Comparison of ENCODE assay signal across 20 cellular contexts in genomic region chr2:63743976-63744331, GRCh38.
DNase-seq lines count a peak whose midpoint lies in the region; ATAC-seq, FAIRE-seq and TF ChIP-seq lines count a peak whose summit lies in the region.
"Had no signal": no experiment of that assay in that cellular context is flagged by ENCODE, and none has a peak within 500 bp of the region (broad histone marks: within the 10 kb centered on the region; RNA-seq: fewer than 3 reads in every experiment).

No MANE protein-coding gene starts in this region.

- H3K9me2 ChIP-seq in HCT116 (ENCODE audit: insufficient read depth) = no peaks in the 10 kb centered on the region

- no peak overlapping the region for H4K91ac ChIP-seq in mesenchymal stem cell (ENCODE audit: low read length)

- H2BK120ac ChIP-seq in mesenchymal stem cell (ENCODE audit: low read depth, low read length) = no peak overlapping the region

- H3K14ac ChIP-seq in mesenchymal stem cell (ENCODE audit: low read length in 2 of 2) = no peak overlapping the region

- no peaks in the 10 kb centered on the region for H3K27me3 ChIP-seq in HCT116 (ENCODE audit: insufficient read depth, low read length)
- H3K27me3 ChIP-seq in mesenchymal stem cell (ENCODE audit: control insufficient read depth in 1 of 2, insufficient read depth in 1 of 2, low read length in 2 of 2) = no peaks in the 10 kb centered on the region
- H3K27me3 ChIP-seq: brain microvascular endothelial cell, tibial artery had no signal

- H3K4me2 ChIP-seq in HCT116 (ENCODE audit: low read length) (no peak overlapping the region), mesenchymal stem cell (ENCODE audit: low read length, poor library complexity, severe bottlenecking) (no peak overlapping the region)

- H3K4me1 ChIP-seq in HCT116 (ENCODE audit: control insufficient read depth in 1 of 2, insufficient read depth in 2 of 2, low read length in 2 of 2) = no peaks in the 10 kb centered on the region
- H3K4me1 ChIP-seq in mesenchymal stem cell (ENCODE audit: control insufficient read depth, insufficient read depth, low read depth, low read length) = no peaks in the 10 kb centered on the region
- H3K4me1 ChIP-seq: tibial artery had no signal

- TF ChIP-seq RAD21 in HCT116 (IDR thresholded peaks at IDR 0.05; ENCODE audit: low read depth) = no peak

- no peak overlapping the region for H3K18ac ChIP-seq in mesenchymal stem cell (ENCODE audit: low read depth in 1 of 2, low read length in 2 of 2)

- no peak overlapping the region for H3K4me3 ChIP-seq in HCT116 (replicated peaks in 1 of 2; ENCODE audit: low read depth in 1 of 2, low read length in 2 of 2)
- H3K4me3 ChIP-seq in mesenchymal stem cell (ENCODE audit: insufficient read depth in 1 of 2, low read depth in 1 of 2, low read length in 2 of 2) = no peak overlapping the region
- H3K4me3 ChIP-seq: coronary artery, lung, tibial artery had no signal

- TF ChIP-seq CTCF in D721Med (IDR thresholded peaks at IDR 0.05; ENCODE audit: insufficient read depth, missing control alignments) = no peak
- no peak for TF ChIP-seq CTCF in HCT116 (IDR thresholded peaks at IDR 0.05 in 2 of 3, conservative IDR thresholded peaks at IDR 0.05 in 1 of 3; ENCODE audit: borderline replicate concordance in 1 of 3, insufficient read depth in 1 of 3, low read depth in 2 of 3, low read length in 2 of 3)

- no peak overlapping the region for H2BK5ac ChIP-seq in mesenchymal stem cell (ENCODE audit: low read depth, low read length, poor library complexity, severe bottlenecking)

- no peaks in the 10 kb centered on the region for H4K20me1 ChIP-seq in HCT116 (ENCODE audit: insufficient read depth)

- DNase-seq in D721Med (ENCODE audit: insufficient read length, low spot score) = no peak
- no peak for DNase-seq in HCT116 (ENCODE audit: low read depth, low spot score)
- DNase-seq in mesenchymal stem cell = no peak
- DNase-seq in caudate nucleus (lab: John Stamatoyannopoulos, UW) = no peak
- DNase-seq in posterior vena cava (ENCODE audit: low spot score) = no peak
- DNase-seq in NCI-H2227 treated with DMSO at 0.1 percent for 48 hours (lab: John Stamatoyannopoulos, UW) = no peak
- DNase-seq: activated CD4-positive, alpha-beta T cell treated with anti-CD3 and anti-CD28 coated beads, Interleukin-2, amount 50 U/mL, for 4 hours; activated effector memory CD4-positive, alpha-beta T cell treated with anti-CD3 and anti-CD28 coated beads, Interleukin-2, amount 50 U/mL, for 16 hours; activated naive CD8-positive, alpha-beta T cell treated with anti-CD3 and anti-CD28 coated beads, Interleukin-2, amount 50 U/mL, for 24 hours; brain microvascular endothelial cell; SHP77 treated with DMSO at 0.1 percent for 48 hours; stimulated activated CD4-positive, alpha-beta T cell treated with anti-CD3 and anti-CD28 coated beads, Interleukin-2, amount 100 ng/mL, for 24 hours; stimulated activated naive CD4-positive, alpha-beta T cell treated with Interleukin-2 at 50 U/mL for 16 hours; tibial artery had no signal

- H3K79me1 ChIP-seq in mesenchymal stem cell (replicated peaks; ENCODE audit: low read length, poor library complexity, severe bottlenecking) = no peaks in the 10 kb centered on the region

- H2BK12ac ChIP-seq in mesenchymal stem cell (ENCODE audit: low read length in 2 of 2) = no peak overlapping the region

- FAIRE-seq in D721Med (lab: Jason Lieb, UNC) = peak; percentile 21
- FAIRE-seq: endometrium had no signal

- CTCF ChIA-PET in HCT116 (lab: Charles Lee) = no interaction called here

- H3K9me3 ChIP-seq in HCT116 (ENCODE audit: control insufficient read depth in 1 of 2, insufficient read depth in 1 of 2, low read depth in 1 of 2, low read length in 2 of 2) (no peaks in the 10 kb centered on the region), mesenchymal stem cell (ENCODE audit: control insufficient read depth, low read length) (no peaks in the 10 kb centered on the region)

- no peak overlapping the region for H3K4ac ChIP-seq in mesenchymal stem cell (ENCODE audit: low read depth in 1 of 2, low read length in 2 of 2)

- peak overlapping the region; percentile 19 for H4K8ac ChIP-seq in mesenchymal stem cell (ENCODE audit: low read length)

- H3K79me2 ChIP-seq in HCT116 (ENCODE audit: insufficient read depth, low read length) = no peaks in the 10 kb centered on the region

- ATAC-seq in HCT116 = no peak
- peak; percentile 25 for ATAC-seq in SK-N-SH treated with all-trans-retinoic acid at 6 μM for 48 hours
- no peak for ATAC-seq in GM21423 (IDR thresholded peaks at IDR 0.05; ENCODE audit: unreplicated experiment)
- ATAC-seq: activated naive CD8-positive, alpha-beta T cell treated with anti-CD3 and anti-CD28 coated beads, Interleukin-2, amount 50 U/mL, for 24 hours had no signal

- no peak overlapping the region for H3K23ac ChIP-seq in mesenchymal stem cell (ENCODE audit: low read length in 2 of 2)

- RAD21 ChIA-PET in HCT116 (lab: Charles Lee; ENCODE audit: low non-redundant PET in 1 of 2, low total read pairs in 2 of 2, uncharacterized antibody in 2 of 2, unreplicated experiment in 2 of 2) = no interaction called here

- POLR2A ChIA-PET in HCT116 (lab: Charles Lee) = no interaction called here

- H2BK15ac ChIP-seq in mesenchymal stem cell (ENCODE audit: low read depth, poor library complexity, severe bottlenecking) = no peak overlapping the region

- H2AK5ac ChIP-seq in mesenchymal stem cell (ENCODE audit: low read length, severe bottlenecking) = no peak overlapping the region

- TF ChIP-seq POLR2A in HCT116 (IDR thresholded peaks at IDR 0.05; ENCODE audit: borderline replicate concordance, extremely low read depth, insufficient read depth, insufficient read length) = no peak

- intact Hi-C loops in HCT116 (cut with micrococcal nuclease) = no loop called here
- intact Hi-C loops in posterior vena cava (cut with DNase I) = no loop called here

- BruUV-seq in HCT116 (replicated peaks; lab: Mats Ljungman, UMichigan) = no TSS peak

- H3K27ac ChIP-seq in HCT116 (ENCODE audit: low read depth, low read length) (no peak overlapping the region), mesenchymal stem cell (ENCODE audit: low read length, poor library complexity, severe bottlenecking) (no peak overlapping the region), caudate nucleus (ENCODE audit: low read depth, low read length) (no peak overlapping the region)
- H3K27ac ChIP-seq: brain microvascular endothelial cell, C4-2B, coronary artery, tibial artery had no signal

- WGBS in mesenchymal stem cell = 91% methylated on average over 1 of the region's 1 CpG

- H2AFZ ChIP-seq in HCT116 (ENCODE audit: low read depth, low read length, poor library complexity, severe bottlenecking) (peak overlapping the region; percentile 65), mesenchymal stem cell (ENCODE audit: low read depth, low read length) (no peak overlapping the region)

- no peak overlapping the region for H3K9ac ChIP-seq in HCT116 (ENCODE audit: low read length)
- no peak overlapping the region for H3K9ac ChIP-seq in mesenchymal stem cell (ENCODE audit: low read length)

- H3K36me3 ChIP-seq in HCT116 (ENCODE audit: control insufficient read depth in 1 of 2, insufficient read depth in 2 of 2, low read length in 2 of 2) (no peaks in the 10 kb centered on the region), mesenchymal stem cell (ENCODE audit: control insufficient read depth in 1 of 2, insufficient read depth in 2 of 2, low read depth in 1 of 2, low read length in 2 of 2) (no peaks in the 10 kb centered on the region)
- H3K36me3 ChIP-seq: brain microvascular endothelial cell, tibial artery had no signal

TF ChIP-seq in HCT116, 20 proteins besides CTCF, POLR2A, EP300 and RAD21 (continues in another document):
- TF ChIP-seq EZH2phosphoT487 (IDR thresholded peaks at IDR 0.05; ENCODE audit: borderline replicate concordance) (no peak), MAX (IDR thresholded peaks at IDR 0.05) (no peak), EGR1 (IDR thresholded peaks at IDR 0.05; ENCODE audit: low read depth) (no peak), EZH2 (IDR thresholded peaks at IDR 0.05) (no peak), CBX3 (IDR thresholded peaks at IDR 0.05; ENCODE audit: low read depth) (no peak), YY1 (IDR thresholded peaks at IDR 0.05; ENCODE audit: extremely low read depth, insufficient replicate concordance, low read depth, low read length) (no peak)

TF ChIP-seq in SK-N-SH treated with all-trans-retinoic acid at 6 μM for 48 hours, 23 proteins besides CTCF, POLR2A, EP300 and RAD21:
- TF ChIP-seq OSR1 (CRISPR knock-in tag; IDR thresholded peaks at IDR 0.05) (no peak), TSHZ2 (CRISPR knock-in tag; IDR thresholded peaks at IDR 0.05) (0 out of 2 replicates have a peak, but pooled peaks have one; percentile 6), TCF4 (CRISPR knock-in tag; IDR thresholded peaks at IDR 0.05; ENCODE audit: borderline replicate concordance) (0 out of 2 replicates have a peak, but pooled peaks have one; percentile 30)
